In genomic region chr3:172289583-172289982, GRCh38 we compare ENCODE assay signal across 8 cellular contexts.
DNase-seq lines count a peak whose midpoint lies in the region; ATAC-seq, FAIRE-seq and TF ChIP-seq lines count a peak whose summit lies in the region.

No MANE protein-coding gene starts in this region.

- H3K36me3 Mint-ChIP-seq in dendritic cell treated with granulocyte-macrophage colony-stimulating factor and Interleukin-4, amounts not matched to agents 40 ng/mL and 50 ng/mL, for 4 days (ENCODE audit: low read depth), result peaks cover 88% of the 10 kb centered on the region
- H3K36me3 Mint-ChIP-seq in natural killer cell treated with Interleukin-12 subunit alpha and Interleukin-12 subunit beta and Interleukin-15 and Interleukin-18, amount 100 ng/mL, for 72 hours, result peaks cover 30% of the 10 kb centered on the region
- H3K36me3 Mint-ChIP-seq in activated CD4-positive, alpha-beta T cell treated with anti-CD3 and anti-CD28 coated beads, Interleukin-2, amount 10 ng/mL, durations not matched to agents 7 days and 5 days (ENCODE audit: low read depth), result no peaks in the 10 kb centered on the region
- H3K36me3 Mint-ChIP-seq in CD8-positive, alpha-beta memory T cell, result peaks cover 5 to 31% (median 22%) of the 10 kb centered on the region in 3 donors

- no peak overlapping the region for H3K4me3 ChIP-seq in GM12875 (ENCODE audit: low read depth, low read length)
- no peak overlapping the region for H3K4me3 ChIP-seq in CD8-positive, alpha-beta memory T cell (ENCODE audit: low read length)

- H3K27me3 Mint-ChIP-seq in dendritic cell treated with granulocyte-macrophage colony-stimulating factor and Interleukin-4, amounts not matched to agents 40 ng/mL and 50 ng/mL, for 4 days, result no peaks in the 10 kb centered on the region
- no peaks in the 10 kb centered on the region for H3K27me3 Mint-ChIP-seq in natural killer cell treated with Interleukin-12 subunit alpha and Interleukin-12 subunit beta and Interleukin-15 and Interleukin-18, amount 100 ng/mL, for 72 hours
- no peaks in the 10 kb centered on the region for H3K27me3 Mint-ChIP-seq in activated CD4-positive, alpha-beta T cell treated with anti-CD3 and anti-CD28 coated beads, Interleukin-2, amount 10 ng/mL, durations not matched to agents 7 days and 5 days
- no peaks in the 10 kb centered on the region for H3K27me3 Mint-ChIP-seq in CD8-positive, alpha-beta memory T cell

- POLR2A ChIA-PET in activated CD4-positive, alpha-beta T cell treated with anti-CD3 and anti-CD28 coated beads, Interleukin-2, amount 10 ng/mL, durations not matched to agents 7 days and 5 days (lab: Charles Lee), result no interaction called here
- POLR2A ChIA-PET in CD8-positive, alpha-beta memory T cell (lab: Charles Lee), result no interaction called here

- DNase-seq in natural killer cell treated with Interleukin-12 subunit alpha and Interleukin-12 subunit beta and Interleukin-15 and Interleukin-18, amount 100 ng/mL, for 72 hours (ENCODE audit: low spot score), result peak; percentile 67
- DNase-seq in DMS153 (lab: John Stamatoyannopoulos, UW), result no peak
- no peak for DNase-seq in HTR-8/SVneo (ENCODE audit: insufficient read length, low spot score)
- DNase-seq in activated CD4-positive, alpha-beta T cell treated with anti-CD3 and anti-CD28 coated beads, Interleukin-2, amount 10 ng/mL, durations not matched to agents 7 days and 5 days, result no peak
- no peak for DNase-seq in CD8-positive, alpha-beta memory T cell

- H3K27ac ChIP-seq in CD8-positive, alpha-beta memory T cell (ENCODE audit: low read depth, low read length), result no peak overlapping the region

- peaks cover 25% of the 10 kb centered on the region for H3K9me3 Mint-ChIP-seq in dendritic cell treated with granulocyte-macrophage colony-stimulating factor and Interleukin-4, amounts not matched to agents 40 ng/mL and 50 ng/mL, for 4 days
- no peaks in the 10 kb centered on the region for H3K9me3 Mint-ChIP-seq in natural killer cell treated with Interleukin-12 subunit alpha and Interleukin-12 subunit beta and Interleukin-15 and Interleukin-18, amount 100 ng/mL, for 72 hours
- no peaks in the 10 kb centered on the region for H3K9me3 Mint-ChIP-seq in activated CD4-positive, alpha-beta T cell treated with anti-CD3 and anti-CD28 coated beads, Interleukin-2, amount 10 ng/mL, durations not matched to agents 7 days and 5 days
- H3K9me3 Mint-ChIP-seq in CD8-positive, alpha-beta memory T cell, result no peaks in the 10 kb centered on the region

- intact Hi-C loops in dendritic cell treated with granulocyte-macrophage colony-stimulating factor and Interleukin-4, amounts not matched to agents 40 ng/mL and 50 ng/mL, for 4 days (cut with micrococcal nuclease), result no loop called here

- no peak for FAIRE-seq in HTR-8/SVneo (lab: Jason Lieb, UNC)

- TF ChIP-seq CTCF in GM12875 (IDR thresholded peaks at IDR 0.05; ENCODE audit: borderline replicate concordance, insufficient read depth, low read depth, low read length), result peak; percentile 17; the same call in 1 of the 2 replicates

- H3K4me1 Mint-ChIP-seq in dendritic cell treated with granulocyte-macrophage colony-stimulating factor and Interleukin-4, amounts not matched to agents 40 ng/mL and 50 ng/mL, for 4 days (ENCODE audit: low read depth), result peaks cover 32% of the 10 kb centered on the region
- H3K4me1 Mint-ChIP-seq in natural killer cell treated with Interleukin-12 subunit alpha and Interleukin-12 subunit beta and Interleukin-15 and Interleukin-18, amount 100 ng/mL, for 72 hours (ENCODE audit: low read depth in 2 of 2), result peaks cover 60 to 71% of the 10 kb centered on the region in 2 donors
- H3K4me1 Mint-ChIP-seq in activated CD4-positive, alpha-beta T cell treated with anti-CD3 and anti-CD28 coated beads, Interleukin-2, amount 10 ng/mL, durations not matched to agents 7 days and 5 days, result peaks cover 18% of the 10 kb centered on the region
- H3K4me1 Mint-ChIP-seq in CD8-positive, alpha-beta memory T cell, result peaks cover 17 to 24% (median 18%) of the 10 kb centered on the region in 3 donors

- no peaks in the 10 kb centered on the region for H3K9me3 ChIP-seq in CD8-positive, alpha-beta memory T cell (ENCODE audit: low read length)

- H3K27ac Mint-ChIP-seq in dendritic cell treated with granulocyte-macrophage colony-stimulating factor and Interleukin-4, amounts not matched to agents 40 ng/mL and 50 ng/mL, for 4 days, result peak overlapping the region; percentile 74
- H3K27ac Mint-ChIP-seq in natural killer cell treated with Interleukin-12 subunit alpha and Interleukin-12 subunit beta and Interleukin-15 and Interleukin-18, amount 100 ng/mL, for 72 hours, result peak overlapping the region; percentile 75 to 84
- no peak overlapping the region for H3K27ac Mint-ChIP-seq in activated CD4-positive, alpha-beta T cell treated with anti-CD3 and anti-CD28 coated beads, Interleukin-2, amount 10 ng/mL, durations not matched to agents 7 days and 5 days
- H3K27ac Mint-ChIP-seq in CD8-positive, alpha-beta memory T cell, result no peak overlapping the region

- peaks cover 6% of the 10 kb centered on the region for H3K36me3 ChIP-seq in CD8-positive, alpha-beta memory T cell (ENCODE audit: insufficient read depth, low read length)

- ATAC-seq in HG02973 (IDR thresholded peaks at IDR 0.05; ENCODE audit: unreplicated experiment), result peak; percentile 73
- peak; percentile 78 to 84 for ATAC-seq in natural killer cell treated with Interleukin-12 subunit alpha and Interleukin-12 subunit beta and Interleukin-15 and Interleukin-18, amount 100 ng/mL, for 72 hours

- no peaks in the 10 kb centered on the region for H3K27me3 ChIP-seq in CD8-positive, alpha-beta memory T cell (ENCODE audit: insufficient read depth, low read length, poor library complexity, severe bottlenecking)

- CTCF ChIA-PET in activated CD4-positive, alpha-beta T cell treated with anti-CD3 and anti-CD28 coated beads, Interleukin-2, amount 10 ng/mL, durations not matched to agents 7 days and 5 days (lab: Charles Lee), result interaction anchor here (2.0 kb wide), 1 partner anchor 9 kb away, joined by 4 read pairs; no protein-coding TSS in a partner anchor
- CTCF ChIA-PET in CD8-positive, alpha-beta memory T cell (lab: Charles Lee), result no interaction called here

- H3K4me3 Mint-ChIP-seq in dendritic cell treated with granulocyte-macrophage colony-stimulating factor and Interleukin-4, amounts not matched to agents 40 ng/mL and 50 ng/mL, for 4 days, result peak overlapping the region; percentile 18
- H3K4me3 Mint-ChIP-seq in natural killer cell treated with Interleukin-12 subunit alpha and Interleukin-12 subunit beta and Interleukin-15 and Interleukin-18, amount 100 ng/mL, for 72 hours, result peak overlapping the region; percentile 72
- H3K4me3 Mint-ChIP-seq in activated CD4-positive, alpha-beta T cell treated with anti-CD3 and anti-CD28 coated beads, Interleukin-2, amount 10 ng/mL, durations not matched to agents 7 days and 5 days, result no peak overlapping the region
- H3K4me3 Mint-ChIP-seq in CD8-positive, alpha-beta memory T cell, result no peak overlapping the region

- no peaks in the 10 kb centered on the region for H3K4me1 ChIP-seq in CD8-positive, alpha-beta memory T cell (ENCODE audit: insufficient read depth, low read length)

Comparison
In these comparisons a context has a peak if more than half of its experiments do, and no peak if none do; other contexts are left out.
1. H3K27ac Mint-ChIP-seq: peak in dendritic cell treated with granulocyte-macrophage colony-stimulating factor and Interleukin-4, amounts not matched to agents 40 ng/mL and 50 ng/mL, for 4 days (single experiment) and natural killer cell treated with Interleukin-12 subunit alpha and Interleukin-12 subunit beta and Interleukin-15 and Interleukin-18, amount 100 ng/mL, for 72 hours (2 of 2); none in activated CD4-positive, alpha-beta T cell treated with anti-CD3 and anti-CD28 coated beads, Interleukin-2, amount 10 ng/mL, durations not matched to agents 7 days and 5 days (single experiment) and CD8-positive, alpha-beta memory T cell (0 of 8).
2. H3K4me3 Mint-ChIP-seq: peak in dendritic cell treated with granulocyte-macrophage colony-stimulating factor and Interleukin-4, amounts not matched to agents 40 ng/mL and 50 ng/mL, for 4 days (single experiment) and natural killer cell treated with Interleukin-12 subunit alpha and Interleukin-12 subunit beta and Interleukin-15 and Interleukin-18, amount 100 ng/mL, for 72 hours (single experiment); none in activated CD4-positive, alpha-beta T cell treated with anti-CD3 and anti-CD28 coated beads, Interleukin-2, amount 10 ng/mL, durations not matched to agents 7 days and 5 days (single experiment) and CD8-positive, alpha-beta memory T cell (0 of 7).